ENCODE assay signal across 24 cellular contexts in the genomic region with DNA sequence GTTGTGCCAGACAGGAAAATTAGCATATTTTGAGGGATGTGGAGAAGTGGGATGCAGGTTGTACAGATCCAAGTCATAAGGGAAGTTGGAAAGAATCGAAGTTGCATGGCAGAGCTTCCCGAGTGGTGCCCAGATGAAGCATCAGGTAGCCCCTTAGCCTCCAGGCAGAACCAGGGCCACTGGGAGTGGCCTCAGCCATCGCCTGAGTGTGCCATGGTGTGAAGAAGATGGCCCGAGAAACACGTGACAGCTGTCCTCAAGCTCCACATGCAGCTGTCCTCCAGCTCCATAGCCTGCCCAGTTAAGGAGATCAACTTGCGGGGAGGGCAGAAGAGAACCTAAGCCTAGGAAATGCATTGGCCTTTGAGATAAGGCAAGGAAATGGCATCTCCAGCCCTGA. TPM values are rescaled to one million over a fixed set of nuclear protein-coding genes. Genes with fewer than 3 reads are reported as not detected.
"Had no signal": no experiment of that assay in that cellular context is flagged by ENCODE, and none has a peak within 500 bp of the region (broad histone marks: within the 10 kb centered on the region; RNA-seq: fewer than 3 reads in every experiment).

No MANE protein-coding gene starts in this region.

- H3K4me1 Mint-ChIP-seq: endodermal cell, mesothelial cell of epicardium, naive B cell, nephron had no signal

- H3K27ac Mint-ChIP-seq: endodermal cell, mesothelial cell of epicardium, nephron had no signal

- H3K27me3 Mint-ChIP-seq: naive B cell had no signal

- DNase-seq: colonic mucosa; dermis blood vessel endothelial cell; effector CD4-positive, alpha-beta T cell; endodermal cell; foreskin melanocyte; heart left ventricle; hippocampal formation; kidney glomerular epithelial cell; mammary epithelial cell; naive B cell; stimulated activated CD4-positive, alpha-beta T cell treated with anti-CD3 and anti-CD28 coated beads, Interleukin-2, amount 100 ng/mL, for 24 hours; stimulated activated CD4-positive, alpha-beta T cell treated with anti-CD3 and anti-CD28 coated beads, Interleukin-4, amount 100 ng/mL, for 4 hours; stimulated activated naive CD4-positive, alpha-beta T cell; stomach; substantia nigra; transverse colon had no signal

- H3K4me3 Mint-ChIP-seq: endodermal cell, mesothelial cell of epicardium, nephron had no signal

- ATAC-seq: heart left ventricle, left lobe of liver, sciatic nerve had no signal

- H3K9me3 Mint-ChIP-seq: naive B cell, nephron had no signal

RNA-seq across cellular contexts. Expression of gene TMC8, which starts 35.5 kb away (rescaled TPM):
- total RNA-seq: osteoblast had no signal

RNA-seq across cellular contexts. Expression of gene C17orf99, which starts 51.1 kb away (rescaled TPM):
- total RNA-seq: dermis blood vessel endothelial cell, endodermal cell, glomerular endothelial cell, heart left ventricle, left lobe of liver, mesothelial cell of epicardium, osteoblast, pulmonary artery endothelial cell, stomach, thoracic aorta, transverse colon had no signal
